7 cellular contexts compared by ENCODE assay signal in the genomic region with DNA sequence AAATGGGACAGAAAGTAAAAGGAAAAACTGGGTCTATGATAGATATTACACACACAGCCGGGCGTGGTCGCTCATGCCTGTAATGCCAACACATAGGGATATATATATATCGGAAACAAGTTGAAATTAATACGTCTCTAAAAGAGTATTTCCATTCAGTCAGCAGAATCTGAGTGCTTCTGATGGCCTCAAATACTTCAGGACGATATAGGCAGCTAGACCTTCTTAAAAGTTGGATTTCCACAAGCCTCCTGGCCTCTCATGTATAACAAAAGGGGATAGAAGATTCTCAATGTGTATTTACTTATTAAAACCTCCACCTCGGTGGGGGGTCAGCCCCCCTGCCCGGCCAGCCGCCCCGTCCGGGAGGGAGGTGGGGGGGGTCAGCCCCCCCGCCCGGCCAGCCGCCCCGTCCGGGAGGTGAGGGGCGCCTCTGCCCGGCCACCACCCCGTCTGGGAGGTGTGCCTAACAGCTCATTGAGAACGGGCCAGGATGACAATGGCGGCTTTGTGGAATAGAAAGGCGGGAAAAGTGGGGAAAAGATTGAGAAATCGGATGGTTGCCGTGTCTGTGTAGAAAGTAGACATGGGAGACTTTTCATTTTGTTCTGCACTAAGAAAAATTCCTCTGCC. TPM values are rescaled to one million over a fixed set of nuclear protein-coding genes. Genes with fewer than 3 reads are reported as not detected.
A peak's percentile ranks its signal among the peaks of the same experiment; 100 is the strongest.
DNase-seq lines count a peak whose midpoint lies in the region; ATAC-seq and TF ChIP-seq lines count a peak whose summit lies in the region.
"Not testable (repeated sequence)": the region's sequence is repeated elsewhere in the genome, so short reads cannot be mapped to it uniquely, and the experiment has no call there.

No MANE protein-coding gene starts in this region.

- peak; percentile 48; the same call in 1 of the 2 replicates for ATAC-seq in WTC11
- ATAC-seq in upper lobe of right lung = not testable (repeated sequence)

- H3K9ac ChIP-seq in HUES64 (ENCODE audit: low read depth, low read length) = peak overlapping the region; percentile 41; the same call in 1 of the 2 replicates
- not testable (repeated sequence) for H3K9ac ChIP-seq in skeletal muscle tissue (ENCODE audit: low read depth in 1 of 3, low read length in 3 of 3)

- H4K20me1 ChIP-seq in osteoblast (ENCODE audit: insufficient read depth, low read length) = peaks cover 13% of the 10 kb centered on the region

- H3K4me3 ChIP-seq in HUES64 (ENCODE audit: low read length) = peak overlapping the region; percentile 28
- not testable (repeated sequence) for H3K4me3 ChIP-seq in esophagus muscularis mucosa; osteoblast (ENCODE audit: insufficient read depth, low read length); skeletal muscle tissue (ENCODE audit: low read length in 3 of 3); upper lobe of right lung

- H3K79me2 ChIP-seq in osteoblast (ENCODE audit: insufficient read depth, low read length) = peaks cover 59% of the 10 kb centered on the region

- not testable (repeated sequence) for H3K4me1 ChIP-seq in HUES64 (ENCODE audit: insufficient read depth, low read length); osteoblast (ENCODE audit: insufficient read depth, low read length); skeletal muscle tissue (ENCODE audit: control insufficient read depth in 3 of 3, insufficient read depth in 3 of 3, low read length in 3 of 3); upper lobe of right lung
- peaks cover 14 to 47% (median 43%) of the 10 kb centered on the region in 4 donors for H3K4me1 ChIP-seq in esophagus muscularis mucosa

- H3K27ac Mint-ChIP-seq in WTC11 = peak overlapping the region; percentile 76
- H3K27ac Mint-ChIP-seq in stimulated activated naive CD8-positive, alpha-beta T cell treated with anti-CD3 and anti-CD28 coated beads, Interleukin-15, Interleukin-2, amounts not matched to agents 100 ng/mL and 50 ng/mL, for 24 hours = peak overlapping the region; percentile 45

- POLR2A ChIA-PET in WTC11 (lab: Charles Lee) = interaction anchor here (1.5 kb wide), 1 partner anchor 11 kb away, joined by 4 read pairs; a partner anchor contains a TSS

- intact Hi-C loops in esophagus muscularis mucosa (cut with DNase I); upper lobe of right lung (cut with DNase I): not testable (repeated sequence)

- TF ChIP-seq POLR2A in esophagus muscularis mucosa (IDR thresholded peaks at IDR 0.05; ENCODE audit: low read depth) = not testable (repeated sequence)

- peak overlapping the region; percentile 30 for H3K4me3 Mint-ChIP-seq in WTC11
- H3K4me3 Mint-ChIP-seq in stimulated activated naive CD8-positive, alpha-beta T cell treated with anti-CD3 and anti-CD28 coated beads, Interleukin-15, Interleukin-2, amounts not matched to agents 100 ng/mL and 50 ng/mL, for 24 hours = not testable (repeated sequence)

- H3K36me3 ChIP-seq in HUES64 (ENCODE audit: insufficient read depth, low read length) (peaks cover 40% of the 10 kb centered on the region), esophagus muscularis mucosa (peaks cover 28 to 38% (median 32%) of the 10 kb centered on the region in 4 donors), osteoblast (ENCODE audit: insufficient read depth, low read length) (peaks cover 45% of the 10 kb centered on the region), skeletal muscle tissue (ENCODE audit: control insufficient read depth in 3 of 3, insufficient read depth in 3 of 3, low read length in 3 of 3) (peaks cover 4 to 18% (median 15%) of the 10 kb centered on the region in 3 donors), upper lobe of right lung (peaks cover 44% of the 10 kb centered on the region)

- not testable (repeated sequence) for H2AFZ ChIP-seq in osteoblast (ENCODE audit: low read length)

- H3K27ac ChIP-seq in HUES64 (ENCODE audit: low read depth, low read length) = peak overlapping the region; percentile 72
- H3K27ac ChIP-seq in esophagus muscularis mucosa (replicated peaks in 1 of 4) = peak overlapping the region in 3 of 4 donors; percentile 30 to 70 (median 41)
- not testable (repeated sequence) for H3K27ac ChIP-seq in osteoblast (ENCODE audit: low read depth, low read length); upper lobe of right lung
- peak overlapping the region; percentile 12 for H3K27ac ChIP-seq in skeletal muscle tissue (ENCODE audit: low read depth, low read length)

- not testable (repeated sequence) for H3K9me3 Mint-ChIP-seq in WTC11; stimulated activated naive CD8-positive, alpha-beta T cell treated with anti-CD3 and anti-CD28 coated beads, Interleukin-15, Interleukin-2, amounts not matched to agents 100 ng/mL and 50 ng/mL, for 24 hours

- TF ChIP-seq EP300 in esophagus muscularis mucosa (IDR thresholded peaks at IDR 0.05) = not testable (repeated sequence)

- not testable (repeated sequence) for H3K27me3 Mint-ChIP-seq in WTC11 (ENCODE audit: low read depth); stimulated activated naive CD8-positive, alpha-beta T cell treated with anti-CD3 and anti-CD28 coated beads, Interleukin-15, Interleukin-2, amounts not matched to agents 100 ng/mL and 50 ng/mL, for 24 hours

- not testable (repeated sequence) for TF ChIP-seq CTCF in WTC11 (IDR thresholded peaks at IDR 0.05); esophagus muscularis mucosa (IDR thresholded peaks at IDR 0.05); osteoblast (IDR thresholded peaks at IDR 0.05; ENCODE audit: extremely low read depth, low read depth, low read length); upper lobe of right lung (IDR thresholded peaks at IDR 0.05)

- not testable (repeated sequence) for DNase-seq in WTC11 (ENCODE audit: low spot score); esophagus muscularis mucosa (ENCODE audit: extremely low spot score)
- DNase-seq in osteoblast (ENCODE audit: insufficient read length, low spot score, missing footprints) (peak; percentile 25), upper lobe of right lung (peak; percentile 10)

- peaks cover 35% of the 10 kb centered on the region for H3K36me3 Mint-ChIP-seq in WTC11
- H3K36me3 Mint-ChIP-seq in stimulated activated naive CD8-positive, alpha-beta T cell treated with anti-CD3 and anti-CD28 coated beads, Interleukin-15, Interleukin-2, amounts not matched to agents 100 ng/mL and 50 ng/mL, for 24 hours (ENCODE audit: low read depth) = peaks cover 27% of the 10 kb centered on the region

- 50% methylated on average over 22 of the region's 24 CpGs for WGBS in HUES64
- WGBS in esophagus muscularis mucosa = 48% methylated on average over 24 of the region's 24 CpGs

- H3K4me1 Mint-ChIP-seq in WTC11 = peaks cover 11% of the 10 kb centered on the region
- peaks cover 27% of the 10 kb centered on the region for H3K4me1 Mint-ChIP-seq in stimulated activated naive CD8-positive, alpha-beta T cell treated with anti-CD3 and anti-CD28 coated beads, Interleukin-15, Interleukin-2, amounts not matched to agents 100 ng/mL and 50 ng/mL, for 24 hours (ENCODE audit: low read depth)

- H3K9me3 ChIP-seq in HUES64 (ENCODE audit: insufficient read depth, low read depth, low read length) = peaks cover 10% of the 10 kb centered on the region; the same call in 1 of the 2 replicates
- not testable (repeated sequence) for H3K9me3 ChIP-seq in esophagus muscularis mucosa; osteoblast (ENCODE audit: low read depth, low read length); skeletal muscle tissue (ENCODE audit: control insufficient read depth in 3 of 3, low read length in 3 of 3); upper lobe of right lung

- CTCF ChIA-PET in WTC11 (lab: Charles Lee) = interaction anchor here (1.4 kb wide), 1 partner anchor 18 kb away, joined by 5 read pairs; no protein-coding TSS in a partner anchor

- not testable (repeated sequence) for H3K27me3 ChIP-seq in HUES64 (ENCODE audit: insufficient read depth, low read length); esophagus muscularis mucosa; osteoblast (ENCODE audit: insufficient read depth, low read length); skeletal muscle tissue (ENCODE audit: control insufficient read depth in 3 of 3, insufficient read depth in 3 of 3, low read length in 3 of 3); upper lobe of right lung

- H3K4me2 ChIP-seq in osteoblast (ENCODE audit: insufficient read depth, low read length) = not testable (repeated sequence)

TF ChIP-seq in WTC11, 78 proteins besides CTCF, POLR2A, EP300 and RAD21:
- TF ChIP-seq ZNF423 (CRISPR knock-in tag; IDR thresholded peaks at IDR 0.05) = peak; percentile 54; the same call in 1 of the 2 replicates

RNA-seq across cellular contexts. Expression of a gene that starts 10.8 kb away (rescaled TPM):
- polyA plus RNA-seq in HUES64 (2013, experiment 1 of 2) = 10.9 TPM
- polyA plus RNA-seq in HUES64 (2013, experiment 2 of 2) = 14.2 TPM
- total RNA-seq in WTC11 (2021) = 21.4 to 25.9 TPM (median 23.9 TPM) in 3 replicates
- total RNA-seq in esophagus muscularis mucosa = 10 to 100 TPM; 14.0 to 21.6 (median 17.3) TPM
- 16.5 and 16.6 TPM in 2 replicates for total RNA-seq in osteoblast
- 10.4 TPM for total RNA-seq in skeletal muscle tissue
- 29.7 TPM for total RNA-seq in upper lobe of right lung

RNA-seq across cellular contexts. Expression of a gene that starts 10.9 kb away (rescaled TPM):
- polyA plus RNA-seq in HUES64 (2013, experiment 1 of 2) = 2.3 TPM
- polyA plus RNA-seq in HUES64 (2013, experiment 2 of 2) = 2.0 TPM
- total RNA-seq in WTC11 (2021) = 7.3 to 7.7 TPM (median 7.6 TPM) in 3 replicates
- total RNA-seq in esophagus muscularis mucosa = 1 to 10 TPM; 3.3 to 6.7 (median 5.3) TPM
- 8.7 and 10.6 TPM in 2 replicates for total RNA-seq in osteoblast
- total RNA-seq in skeletal muscle tissue = 5.2 TPM
- total RNA-seq in upper lobe of right lung = 12.2 TPM

RNA-seq across cellular contexts. Expression of a gene that starts 45.0 kb away (rescaled TPM):
- polyA plus RNA-seq in HUES64 (2013, experiment 1 of 2) = 33.1 TPM
- 39.9 TPM for polyA plus RNA-seq in HUES64 (2013, experiment 2 of 2)
- 69.2 to 73.4 TPM (median 72.0 TPM) in 3 replicates for total RNA-seq in WTC11 (2021)
- total RNA-seq in esophagus muscularis mucosa = 10 to 100 TPM; 65.7 to 80.8 (median 68.9) TPM
- 35.8 and 43.0 TPM in 2 replicates for total RNA-seq in osteoblast
- 31.3 TPM for total RNA-seq in skeletal muscle tissue
- 174 TPM for total RNA-seq in upper lobe of right lung

RNA-seq across cellular contexts. Expression of a gene that starts 45.1 kb away (rescaled TPM):
- polyA plus RNA-seq in HUES64 (2013, experiment 1 of 2) = 11.1 TPM
- polyA plus RNA-seq in HUES64 (2013, experiment 2 of 2) = 10.1 TPM
- total RNA-seq in WTC11 (2021) (21.8 to 26.3 TPM (median 23.7 TPM) in 3 replicates), esophagus muscularis mucosa (10 to 100 TPM in 3 of 4 donors, 1 to 10 TPM in 1; 10.0 to 19.7 (median 13.9) TPM), osteoblast (5.0 and 8.0 TPM in 2 replicates), skeletal muscle tissue (6.3 TPM), upper lobe of right lung (10.9 TPM)
